In the genomic region with DNA sequence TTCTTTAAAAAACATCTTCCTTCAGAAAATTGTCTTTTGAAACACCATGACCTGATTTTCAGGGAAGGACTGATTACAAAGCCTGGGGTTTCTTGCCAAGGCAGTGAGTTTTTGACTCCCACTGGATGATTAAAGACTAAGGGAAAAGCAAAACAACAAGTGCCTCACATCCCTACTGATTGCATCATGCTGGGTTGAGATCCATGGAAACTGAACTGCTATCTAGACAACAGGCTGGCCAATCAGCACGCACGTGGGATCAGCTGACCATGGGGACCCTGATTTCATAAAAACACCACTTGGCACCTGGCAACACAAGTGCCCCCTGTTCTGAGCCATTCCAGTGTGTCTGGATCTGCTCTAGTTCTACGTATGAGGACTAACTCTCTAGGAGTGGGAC, we compare ENCODE assay signal across 11 cellular contexts.
A peak's percentile ranks its signal among the peaks of the same experiment; 100 is the strongest.
DNase-seq lines count a peak whose midpoint lies in the region; TF ChIP-seq lines count a peak whose summit lies in the region.
"Had no signal": no experiment of that assay in that cellular context is flagged by ENCODE, and none has a peak within 500 bp of the region (broad histone marks: within the 10 kb centered on the region; RNA-seq: fewer than 3 reads in every experiment).

No MANE protein-coding gene starts in this region.

- H3K27me3 ChIP-seq in Loucy (ENCODE audit: insufficient read depth, low read length, poor library complexity, severe bottlenecking), result peaks cover 15% of the 10 kb centered on the region
- no peaks in the 10 kb centered on the region for H3K27me3 ChIP-seq in fibroblast of lung (ENCODE audit: control insufficient read depth, insufficient read depth, low read length)
- H3K27me3 ChIP-seq in osteoblast (ENCODE audit: insufficient read depth, low read length), result no peaks in the 10 kb centered on the region

- H3K9me2 ChIP-seq in Loucy (replicated peaks; ENCODE audit: low read depth, low read length), result no peaks in the 10 kb centered on the region

- TF ChIP-seq CTCF in Loucy (conservative IDR thresholded peaks at IDR 0.05; ENCODE audit: low read length) (no peak), fibroblast of lung (conservative IDR thresholded peaks at IDR 0.05 in 1 of 2, IDR thresholded peaks at IDR 0.05 in 1 of 2; ENCODE audit: low read depth in 1 of 2, low read length in 2 of 2) (no peak), osteoblast (IDR thresholded peaks at IDR 0.05; ENCODE audit: extremely low read depth, low read depth, low read length) (no peak)

- H3F3A ChIP-seq in Loucy (ENCODE audit: low read depth), result no peaks in the 10 kb centered on the region

- H2AFZ ChIP-seq in Loucy (ENCODE audit: low read length) (peak overlapping the region; percentile 86), fibroblast of lung (ENCODE audit: low read length) (no peak overlapping the region), osteoblast (ENCODE audit: low read length) (peak overlapping the region; percentile 30)

- H3K4me1 ChIP-seq in Loucy (ENCODE audit: insufficient read depth, low read length, poor library complexity, severe bottlenecking) (peaks cover 6% of the 10 kb centered on the region), fibroblast of lung (ENCODE audit: control insufficient read depth, extremely low read depth, insufficient read depth, low read length) (no peaks in the 10 kb centered on the region), osteoblast (ENCODE audit: insufficient read depth, low read length) (peaks cover 20% of the 10 kb centered on the region)

- H3K27ac ChIP-seq in fibroblast of lung (ENCODE audit: insufficient read depth, low read length) (no peak overlapping the region), osteoblast (ENCODE audit: low read depth, low read length) (peak overlapping the region; percentile 45), caudate nucleus (ENCODE audit: low read depth, low read length) (no peak overlapping the region)

- H3K4me2 ChIP-seq in Loucy (ENCODE audit: low read depth, low read length, poor library complexity, severe bottlenecking) (no peak overlapping the region), fibroblast of lung (ENCODE audit: extremely low read depth, insufficient read depth, low read length) (no peak overlapping the region), osteoblast (ENCODE audit: insufficient read depth, low read length) (no peak overlapping the region)

- H3K9ac ChIP-seq in Loucy (ENCODE audit: low read depth, low read length, poor library complexity, severe bottlenecking), result no peak overlapping the region
- H3K9ac ChIP-seq in fibroblast of lung (ENCODE audit: insufficient read depth, low read length), result no peak overlapping the region

- no peaks in the 10 kb centered on the region for H3K36me3 ChIP-seq in Loucy (ENCODE audit: insufficient read depth, low read length)
- H3K36me3 ChIP-seq in fibroblast of lung (ENCODE audit: control insufficient read depth, insufficient read depth, low read length), result no peaks in the 10 kb centered on the region
- no peaks in the 10 kb centered on the region for H3K36me3 ChIP-seq in osteoblast (ENCODE audit: insufficient read depth, low read length)

- no peak overlapping the region for H3K4me3 ChIP-seq in Loucy (ENCODE audit: low read length, poor library complexity, severe bottlenecking)
- H3K4me3 ChIP-seq in fibroblast of lung (replicated peaks in 1 of 4; ENCODE audit: control extremely low read depth in 1 of 4, insufficient read depth in 1 of 4, low read depth in 3 of 4, low read length in 4 of 4), result no peak overlapping the region
- H3K4me3 ChIP-seq in osteoblast (ENCODE audit: insufficient read depth, low read length), result no peak overlapping the region

- peak; percentile 37 for DNase-seq in Daoy (ENCODE audit: low read depth)
- peak; percentile 70 to 76 for DNase-seq in fibroblast of lung (ENCODE audit: low read depth in 2 of 2)
- DNase-seq in osteoblast (ENCODE audit: insufficient read length, low spot score, missing footprints), result no peak
- DNase-seq in putamen (ENCODE audit: low spot score), result no peak
- DNase-seq in SKM-1 (lab: John Stamatoyannopoulos, UW; ENCODE audit: unreplicated experiment), result no peak
- DNase-seq in caudate nucleus (lab: John Stamatoyannopoulos, UW), result no peak
- no peak for DNase-seq in stimulated activated CD4-positive, alpha-beta T cell treated with anti-CD3 and anti-CD28 coated beads, Interleukin-2, amount 100 ng/mL, for 48 hours
- DNase-seq: activated CD4-positive, CD25-positive, alpha-beta regulatory T cell; activated T-cell treated with anti-CD3 and anti-CD28 coated beads, Interleukin-2, amount 50 U/mL, for 24 hours; stimulated activated CD4-positive, alpha-beta T cell treated with anti-CD3 and anti-CD28 coated beads, Interleukin-4, amount 100 ng/mL, for 4 hours had no signal

- H4K20me1 ChIP-seq in Loucy (ENCODE audit: insufficient read depth, low read length, poor library complexity, severe bottlenecking) (no peaks in the 10 kb centered on the region), fibroblast of lung (ENCODE audit: control insufficient read depth, extremely low read depth, insufficient read depth, low read length) (no peaks in the 10 kb centered on the region), osteoblast (ENCODE audit: insufficient read depth, low read length) (no peaks in the 10 kb centered on the region)

- no peaks in the 10 kb centered on the region for H3K9me3 ChIP-seq in Loucy (ENCODE audit: insufficient read depth, low read depth, low read length)
- no peaks in the 10 kb centered on the region for H3K9me3 ChIP-seq in fibroblast of lung (ENCODE audit: control insufficient read depth, insufficient read depth, low read depth, low read length)
- no peaks in the 10 kb centered on the region for H3K9me3 ChIP-seq in osteoblast (ENCODE audit: low read depth, low read length)

- H3K79me2 ChIP-seq in Loucy (ENCODE audit: insufficient read depth, low read length) (no peaks in the 10 kb centered on the region), fibroblast of lung (ENCODE audit: control insufficient read depth, insufficient read depth, low read length) (no peaks in the 10 kb centered on the region), osteoblast (ENCODE audit: insufficient read depth, low read length) (no peaks in the 10 kb centered on the region)

Comparison
In these comparisons a context has a peak if more than half of its experiments do, and no peak if none do; other contexts are left out.
1. DNase-seq: peak in Daoy (single experiment) and fibroblast of lung (2 of 2); none in osteoblast (single experiment), putamen (single experiment), SKM-1 (single experiment), caudate nucleus (0 of 61) and stimulated activated CD4-positive, alpha-beta T cell treated with anti-CD3 and anti-CD28 coated beads, Interleukin-2, amount 100 ng/mL, for 48 hours (0 of 2).